ENCODE assay signal across 24 cellular contexts in the genomic region with DNA sequence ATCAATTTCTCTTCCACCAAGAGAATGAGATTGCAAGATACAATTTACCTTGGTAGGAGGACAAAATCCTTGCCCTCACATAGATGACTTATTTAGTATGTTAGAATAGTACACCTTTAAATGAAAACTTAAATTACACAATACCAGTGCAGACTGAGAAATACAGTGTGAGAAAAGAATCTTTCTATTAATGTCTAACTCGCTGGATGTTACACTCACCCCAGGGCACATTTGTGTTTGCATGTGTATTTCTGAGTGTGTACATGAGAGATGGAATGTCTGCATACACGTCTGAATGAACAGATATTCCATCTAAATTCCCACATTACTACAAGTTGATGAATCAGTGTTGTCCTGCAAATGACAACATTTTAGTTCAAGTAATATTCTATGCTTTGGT.
"Had no signal": no experiment of that assay in that cellular context is flagged by ENCODE, and none has a peak within 500 bp of the region (broad histone marks: within the 10 kb centered on the region; RNA-seq: fewer than 3 reads in every experiment).

No MANE protein-coding gene starts in this region.

- H3K4me3 Mint-ChIP-seq: immature natural killer cell; naive thymus-derived CD8-positive, alpha-beta T cell; neural crest cell; stimulated activated effector memory CD8-positive, alpha-beta T cell treated with anti-CD3 and anti-CD28 coated beads, Interleukin-12 subunit alpha, Interleukin-12 subunit beta, amount 100 ng/mL, for 72 hours had no signal

- H3K27ac Mint-ChIP-seq: immature natural killer cell had no signal

- H3K36me3 Mint-ChIP-seq: stimulated activated effector memory CD8-positive, alpha-beta T cell treated with anti-CD3 and anti-CD28 coated beads, Interleukin-12 subunit alpha, Interleukin-12 subunit beta, amount 100 ng/mL, for 72 hours had no signal

- H3K36me3 ChIP-seq: neutrophil, prostate gland, sigmoid colon, transverse colon, upper lobe of right lung, uterus had no signal

- DNase-seq: cerebellar nuclear complex; dorsolateral prefrontal cortex; effector CD4-positive, alpha-beta T cell; erythroblast; esophagus squamous epithelium; immature natural killer cell; islet precursor cell; midbrain; naive thymus-derived CD8-positive, alpha-beta T cell; right cardiac atrium; sigmoid colon; stimulated activated CD4-positive, alpha-beta T cell treated with anti-CD3 and anti-CD28 coated beads, Interleukin-2, amount 100 ng/mL, for 24 hours; stimulated activated CD4-positive, alpha-beta T cell treated with anti-CD3 and anti-CD28 coated beads, Interleukin-4, amount 100 ng/mL, for 24 hours; stimulated activated naive CD8-positive, alpha-beta T cell treated with anti-CD3 and anti-CD28 coated beads, Interleukin-15, Interleukin-2, amounts not matched to agents 100 U/mL and 50 U/mL, for 24 hours; substantia nigra; testis; transverse colon; upper lobe of right lung; uterus had no signal

- H3K27ac ChIP-seq: esophagus squamous epithelium, neutrophil, prostate gland, sigmoid colon, transverse colon, upper lobe of right lung, uterus had no signal

- ATAC-seq: left lobe of liver; naive thymus-derived CD8-positive, alpha-beta T cell; right cardiac atrium; stimulated activated naive CD8-positive, alpha-beta T cell treated with anti-CD3 and anti-CD28 coated beads, Interleukin-15, Interleukin-2, amounts not matched to agents 100 U/mL and 50 U/mL, for 24 hours had no signal

- H3K4me3 ChIP-seq: dorsolateral prefrontal cortex, esophagus squamous epithelium, prostate gland, sigmoid colon, testis, transverse colon, upper lobe of right lung, uterus had no signal

- H3K9me3 ChIP-seq: esophagus squamous epithelium, neutrophil, prostate gland, sigmoid colon, testis, transverse colon, upper lobe of right lung, uterus had no signal

- H3K4me1 Mint-ChIP-seq: immature natural killer cell; naive thymus-derived CD8-positive, alpha-beta T cell; stimulated activated effector memory CD8-positive, alpha-beta T cell treated with anti-CD3 and anti-CD28 coated beads, Interleukin-12 subunit alpha, Interleukin-12 subunit beta, amount 100 ng/mL, for 72 hours had no signal

- H3K4me1 ChIP-seq: prostate gland, sigmoid colon, transverse colon, upper lobe of right lung, uterus had no signal

- H3K9me3 Mint-ChIP-seq: immature natural killer cell; naive thymus-derived CD8-positive, alpha-beta T cell; stimulated activated effector memory CD8-positive, alpha-beta T cell treated with anti-CD3 and anti-CD28 coated beads, Interleukin-12 subunit alpha, Interleukin-12 subunit beta, amount 100 ng/mL, for 72 hours had no signal

- H3K27me3 Mint-ChIP-seq: naive thymus-derived CD8-positive, alpha-beta T cell had no signal

- H3K27me3 ChIP-seq: dorsolateral prefrontal cortex, esophagus squamous epithelium, neutrophil, sigmoid colon, testis, transverse colon, upper lobe of right lung, uterus had no signal
